8 cellular contexts compared by ENCODE assay signal in the genomic region with DNA sequence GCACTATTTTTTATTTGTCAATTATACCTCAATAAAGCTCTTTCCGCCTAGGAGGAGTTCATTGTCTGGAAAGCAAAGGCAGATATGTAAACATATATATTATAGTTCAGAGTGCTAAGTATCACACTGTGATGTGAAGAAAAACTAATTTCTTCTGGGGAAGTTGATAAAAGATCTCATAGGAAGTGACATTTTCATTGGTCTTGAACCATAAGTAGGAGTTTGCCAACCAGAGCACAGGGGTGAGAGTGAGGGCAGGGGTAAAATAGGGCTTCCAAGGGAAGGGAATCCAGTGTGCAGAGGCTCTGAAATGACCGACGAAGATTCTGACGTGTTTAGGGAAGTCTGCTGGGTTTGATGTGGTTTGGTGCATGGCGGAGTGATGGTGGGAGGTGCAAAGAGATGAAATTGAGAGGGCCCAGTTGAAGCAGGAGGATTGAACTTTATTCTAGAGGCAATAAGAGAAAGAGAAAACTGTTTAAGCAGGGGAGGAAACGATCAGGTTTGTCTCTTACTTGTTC. TPM values are rescaled to one million over a fixed set of nuclear protein-coding genes. Genes with fewer than 3 reads are reported as not detected.
A peak's percentile ranks its signal among the peaks of the same experiment; 100 is the strongest.
DNase-seq lines count a peak whose midpoint lies in the region; ATAC-seq and TF ChIP-seq lines count a peak whose summit lies in the region.

No MANE protein-coding gene starts in this region.

- intact Hi-C loops in activated naive CD4-positive, alpha-beta T cell treated with anti-CD3 and anti-CD28 coated beads for 36 hours (cut with micrococcal nuclease), result loop anchor here (1.0 kb wide), 1 partner anchor 190 kb away; no protein-coding TSS in a partner anchor

- H3K4me3 ChIP-seq in SJCRH30 (peak overlapping the region; percentile 83), iPS-11a (ENCODE audit: low read depth, low read length) (peak overlapping the region; percentile 89)

- no peaks in the 10 kb centered on the region for H3K9me3 ChIP-seq in SJCRH30 (replicated peaks)

- H3K27me3 ChIP-seq in SJCRH30, result no peaks in the 10 kb centered on the region

- no peak overlapping the region for H3K27ac ChIP-seq in SJCRH30

- H3K4me3 Mint-ChIP-seq in activated naive CD4-positive, alpha-beta T cell treated with anti-CD3 and anti-CD28 coated beads for 36 hours, result no peak overlapping the region
- no peak overlapping the region for H3K4me3 Mint-ChIP-seq in chondrocyte (ENCODE audit: unreplicated experiment)

- H3K27me3 Mint-ChIP-seq in activated naive CD4-positive, alpha-beta T cell treated with anti-CD3 and anti-CD28 coated beads for 36 hours (ENCODE audit: low read depth), result no peaks in the 10 kb centered on the region
- H3K27me3 Mint-ChIP-seq in chondrocyte (ENCODE audit: low read depth), result no peaks in the 10 kb centered on the region

- H3K9me3 Mint-ChIP-seq in activated naive CD4-positive, alpha-beta T cell treated with anti-CD3 and anti-CD28 coated beads for 36 hours, result no peaks in the 10 kb centered on the region
- H3K9me3 Mint-ChIP-seq in chondrocyte (ENCODE audit: low read depth), result no peaks in the 10 kb centered on the region

- H3K4me1 Mint-ChIP-seq in activated naive CD4-positive, alpha-beta T cell treated with anti-CD3 and anti-CD28 coated beads for 36 hours (ENCODE audit: low read depth), result peaks cover 5% of the 10 kb centered on the region
- H3K4me1 Mint-ChIP-seq in chondrocyte (ENCODE audit: low read depth), result peaks cover 5% of the 10 kb centered on the region

- H3K4me1 ChIP-seq in SJCRH30, result 0 out of 2 replicates have a peak, but pooled peaks cover 3% of the 10 kb centered on the region

- no peaks in the 10 kb centered on the region for H3K36me3 ChIP-seq in SJCRH30

- in situ Hi-C loops in GM13977 (cut with MboI; ENCODE audit: low pct_unique_long_range_greater_than_20kb, low sequenced_read_pairs, unreplicated experiment), result no loop called here

- no peak for TF ChIP-seq CTCF in GM13977 (IDR thresholded peaks at IDR 0.05; ENCODE audit: extremely low read depth, insufficient read depth, missing control alignments)
- no peak for TF ChIP-seq CTCF in chondrocyte (IDR thresholded peaks at IDR 0.05)

- ATAC-seq in HG02852 (IDR thresholded peaks at IDR 0.05; ENCODE audit: unreplicated experiment), result peak; percentile 30

- H3K27ac Mint-ChIP-seq in activated naive CD4-positive, alpha-beta T cell treated with anti-CD3 and anti-CD28 coated beads for 36 hours, result no peak overlapping the region
- no peak overlapping the region for H3K27ac Mint-ChIP-seq in chondrocyte (ENCODE audit: unreplicated experiment)

- peaks cover 4% of the 10 kb centered on the region for H3K36me3 Mint-ChIP-seq in activated naive CD4-positive, alpha-beta T cell treated with anti-CD3 and anti-CD28 coated beads for 36 hours (ENCODE audit: low read depth)
- H3K36me3 Mint-ChIP-seq in chondrocyte (ENCODE audit: low read depth), result no peaks in the 10 kb centered on the region

- CTCF ChIA-PET in activated naive CD4-positive, alpha-beta T cell treated with anti-CD3 and anti-CD28 coated beads for 36 hours (lab: Charles Lee), result interaction anchor here (0.8 to 2.8 kb wide), 4 partner anchors 10 to 187 kb away, joined by 3 to 15 read pairs (median 3); no protein-coding TSS in a partner anchor

- DNase-seq in GM13977 (ENCODE audit: low spot score), result peak; percentile 46
- DNase-seq in SJCRH30, result peak in 1 of 2 experiments; percentile 38
- DNase-seq in activated naive CD4-positive, alpha-beta T cell treated with anti-CD3 and anti-CD28 coated beads for 36 hours, result peak; percentile 75
- peak; percentile 10 to 12 for DNase-seq in stimulated activated CD4-positive, alpha-beta T cell treated with anti-CD3 and anti-CD28 coated beads, Interleukin-1b, Interleukin-23, amount 100 ng/mL, for 1 hour (ENCODE audit: low read depth in 2 of 2)
- DNase-seq in DMS153 treated with DMSO at 0.1 percent for 48 hours (lab: John Stamatoyannopoulos, UW; ENCODE audit: unreplicated experiment), result no peak
- no peak for DNase-seq in chondrocyte (ENCODE audit: low spot score)

RNA-seq across cellular contexts. Expression of a gene that starts 0.8 kb away (rescaled TPM):
- 25.0 and 28.0 TPM in 2 replicates for total RNA-seq in SJCRH30 (2014; rRNA removed; shearing (Covaris generic))
- 10 to 100 TPM; 21.3 to 22.4 TPM for total RNA-seq in activated naive CD4-positive, alpha-beta T cell treated with anti-CD3 and anti-CD28 coated beads for 36 hours
- 15.4 to 18.7 TPM (median 15.6 TPM) in 3 replicates for total RNA-seq in chondrocyte

Comparison
In these comparisons a context has a peak if more than half of its experiments do, and no peak if none do; other contexts are left out.
1. DNase-seq: peak in GM13977 (single experiment), activated naive CD4-positive, alpha-beta T cell treated with anti-CD3 and anti-CD28 coated beads for 36 hours (single experiment) and stimulated activated CD4-positive, alpha-beta T cell treated with anti-CD3 and anti-CD28 coated beads, Interleukin-1b, Interleukin-23, amount 100 ng/mL, for 1 hour (2 of 2); none in DMS153 treated with DMSO at 0.1 percent for 48 hours (single experiment) and chondrocyte (single experiment).